ENCODE assay signal across 2 cellular contexts in the genomic region with DNA sequence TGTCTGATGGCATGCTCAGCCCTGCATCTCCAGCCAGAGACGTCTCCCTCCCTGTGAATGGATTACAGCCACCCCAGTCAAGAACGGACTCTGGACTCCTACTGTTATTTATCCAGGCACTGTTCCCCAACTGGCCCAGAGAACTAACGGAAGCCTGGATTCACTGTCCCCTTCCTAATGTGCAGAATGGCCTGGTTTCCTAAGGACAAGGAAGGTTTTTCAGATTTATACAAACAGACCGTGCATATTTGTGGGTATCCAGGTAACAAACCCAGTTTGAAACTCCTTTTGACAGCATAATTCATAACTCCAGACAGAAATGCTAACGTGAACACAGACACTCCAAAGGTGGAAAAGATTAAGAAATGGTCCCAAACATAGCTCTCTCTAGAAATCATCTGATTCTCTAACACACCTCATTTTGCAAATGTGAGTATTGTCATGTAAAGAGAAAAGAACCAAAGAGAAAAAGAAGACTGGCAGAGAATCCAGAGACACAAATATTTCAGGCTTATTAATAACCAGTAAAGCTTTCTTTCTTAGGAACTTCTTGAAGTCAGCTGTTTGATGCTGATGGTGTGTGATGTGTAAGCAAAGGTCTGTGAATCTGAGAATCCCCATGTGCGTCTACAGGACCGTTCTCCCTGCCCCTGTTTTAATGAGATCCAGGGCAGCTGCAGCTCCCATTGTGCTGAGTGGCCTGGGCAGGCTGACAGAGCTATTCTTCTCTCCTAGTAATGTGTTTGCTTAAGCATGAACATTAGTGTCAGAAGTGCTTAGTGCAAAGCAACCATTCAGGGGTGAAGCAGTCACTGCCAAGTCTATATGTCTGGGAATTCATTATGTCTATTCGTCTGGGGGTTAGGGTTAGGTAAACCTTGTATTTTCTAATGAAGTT.
TF ChIP-seq lines count a peak whose summit lies in the region.

No MANE protein-coding gene starts in this region.

TF ChIP-seq in H1, 55 proteins besides CTCF, POLR2A, EP300 and RAD21 (continued from another document):
- TF ChIP-seq, protein P1, sequence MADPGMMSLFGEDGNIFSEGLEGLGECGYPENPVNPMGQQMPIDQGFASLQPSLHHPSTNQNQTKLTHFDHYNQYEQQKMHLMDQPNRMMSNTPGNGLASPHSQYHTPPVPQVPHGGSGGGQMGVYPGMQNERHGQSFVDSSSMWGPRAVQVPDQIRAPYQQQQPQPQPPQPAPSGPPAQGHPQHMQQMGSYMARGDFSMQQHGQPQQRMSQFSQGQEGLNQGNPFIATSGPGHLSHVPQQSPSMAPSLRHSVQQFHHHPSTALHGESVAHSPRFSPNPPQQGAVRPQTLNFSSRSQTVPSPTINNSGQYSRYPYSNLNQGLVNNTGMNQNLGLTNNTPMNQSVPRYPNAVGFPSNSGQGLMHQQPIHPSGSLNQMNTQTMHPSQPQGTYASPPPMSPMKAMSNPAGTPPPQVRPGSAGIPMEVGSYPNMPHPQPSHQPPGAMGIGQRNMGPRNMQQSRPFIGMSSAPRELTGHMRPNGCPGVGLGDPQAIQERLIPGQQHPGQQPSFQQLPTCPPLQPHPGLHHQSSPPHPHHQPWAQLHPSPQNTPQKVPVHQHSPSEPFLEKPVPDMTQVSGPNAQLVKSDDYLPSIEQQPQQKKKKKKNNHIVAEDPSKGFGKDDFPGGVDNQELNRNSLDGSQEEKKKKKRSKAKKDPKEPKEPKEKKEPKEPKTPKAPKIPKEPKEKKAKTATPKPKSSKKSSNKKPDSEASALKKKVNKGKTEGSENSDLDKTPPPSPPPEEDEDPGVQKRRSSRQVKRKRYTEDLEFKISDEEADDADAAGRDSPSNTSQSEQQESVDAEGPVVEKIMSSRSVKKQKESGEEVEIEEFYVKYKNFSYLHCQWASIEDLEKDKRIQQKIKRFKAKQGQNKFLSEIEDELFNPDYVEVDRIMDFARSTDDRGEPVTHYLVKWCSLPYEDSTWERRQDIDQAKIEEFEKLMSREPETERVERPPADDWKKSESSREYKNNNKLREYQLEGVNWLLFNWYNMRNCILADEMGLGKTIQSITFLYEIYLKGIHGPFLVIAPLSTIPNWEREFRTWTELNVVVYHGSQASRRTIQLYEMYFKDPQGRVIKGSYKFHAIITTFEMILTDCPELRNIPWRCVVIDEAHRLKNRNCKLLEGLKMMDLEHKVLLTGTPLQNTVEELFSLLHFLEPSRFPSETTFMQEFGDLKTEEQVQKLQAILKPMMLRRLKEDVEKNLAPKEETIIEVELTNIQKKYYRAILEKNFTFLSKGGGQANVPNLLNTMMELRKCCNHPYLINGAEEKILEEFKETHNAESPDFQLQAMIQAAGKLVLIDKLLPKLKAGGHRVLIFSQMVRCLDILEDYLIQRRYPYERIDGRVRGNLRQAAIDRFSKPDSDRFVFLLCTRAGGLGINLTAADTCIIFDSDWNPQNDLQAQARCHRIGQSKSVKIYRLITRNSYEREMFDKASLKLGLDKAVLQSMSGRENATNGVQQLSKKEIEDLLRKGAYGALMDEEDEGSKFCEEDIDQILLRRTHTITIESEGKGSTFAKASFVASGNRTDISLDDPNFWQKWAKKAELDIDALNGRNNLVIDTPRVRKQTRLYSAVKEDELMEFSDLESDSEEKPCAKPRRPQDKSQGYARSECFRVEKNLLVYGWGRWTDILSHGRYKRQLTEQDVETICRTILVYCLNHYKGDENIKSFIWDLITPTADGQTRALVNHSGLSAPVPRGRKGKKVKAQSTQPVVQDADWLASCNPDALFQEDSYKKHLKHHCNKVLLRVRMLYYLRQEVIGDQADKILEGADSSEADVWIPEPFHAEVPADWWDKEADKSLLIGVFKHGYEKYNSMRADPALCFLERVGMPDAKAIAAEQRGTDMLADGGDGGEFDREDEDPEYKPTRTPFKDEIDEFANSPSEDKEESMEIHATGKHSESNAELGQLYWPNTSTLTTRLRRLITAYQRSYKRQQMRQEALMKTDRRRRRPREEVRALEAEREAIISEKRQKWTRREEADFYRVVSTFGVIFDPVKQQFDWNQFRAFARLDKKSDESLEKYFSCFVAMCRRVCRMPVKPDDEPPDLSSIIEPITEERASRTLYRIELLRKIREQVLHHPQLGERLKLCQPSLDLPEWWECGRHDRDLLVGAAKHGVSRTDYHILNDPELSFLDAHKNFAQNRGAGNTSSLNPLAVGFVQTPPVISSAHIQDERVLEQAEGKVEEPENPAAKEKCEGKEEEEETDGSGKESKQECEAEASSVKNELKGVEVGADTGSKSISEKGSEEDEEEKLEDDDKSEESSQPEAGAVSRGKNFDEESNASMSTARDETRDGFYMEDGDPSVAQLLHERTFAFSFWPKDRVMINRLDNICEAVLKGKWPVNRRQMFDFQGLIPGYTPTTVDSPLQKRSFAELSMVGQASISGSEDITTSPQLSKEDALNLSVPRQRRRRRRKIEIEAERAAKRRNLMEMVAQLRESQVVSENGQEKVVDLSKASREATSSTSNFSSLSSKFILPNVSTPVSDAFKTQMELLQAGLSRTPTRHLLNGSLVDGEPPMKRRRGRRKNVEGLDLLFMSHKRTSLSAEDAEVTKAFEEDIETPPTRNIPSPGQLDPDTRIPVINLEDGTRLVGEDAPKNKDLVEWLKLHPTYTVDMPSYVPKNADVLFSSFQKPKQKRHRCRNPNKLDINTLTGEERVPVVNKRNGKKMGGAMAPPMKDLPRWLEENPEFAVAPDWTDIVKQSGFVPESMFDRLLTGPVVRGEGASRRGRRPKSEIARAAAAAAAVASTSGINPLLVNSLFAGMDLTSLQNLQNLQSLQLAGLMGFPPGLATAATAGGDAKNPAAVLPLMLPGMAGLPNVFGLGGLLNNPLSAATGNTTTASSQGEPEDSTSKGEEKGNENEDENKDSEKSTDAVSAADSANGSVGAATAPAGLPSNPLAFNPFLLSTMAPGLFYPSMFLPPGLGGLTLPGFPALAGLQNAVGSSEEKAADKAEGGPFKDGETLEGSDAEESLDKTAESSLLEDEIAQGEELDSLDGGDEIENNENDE (IDR thresholded peaks at IDR 0.05; ENCODE audit: insufficient replicate concordance, low read length) = no peak
- TF ChIP-seq CHD1 (IDR thresholded peaks at IDR 0.05; ENCODE audit: low read depth, low read length) = no peak
TF ChIP-seq in H1: peak in this region for 0.

TF ChIP-seq in neural cell, 6 proteins besides CTCF, POLR2A, EP300 and RAD21:
- TF ChIP-seq, protein P2, sequence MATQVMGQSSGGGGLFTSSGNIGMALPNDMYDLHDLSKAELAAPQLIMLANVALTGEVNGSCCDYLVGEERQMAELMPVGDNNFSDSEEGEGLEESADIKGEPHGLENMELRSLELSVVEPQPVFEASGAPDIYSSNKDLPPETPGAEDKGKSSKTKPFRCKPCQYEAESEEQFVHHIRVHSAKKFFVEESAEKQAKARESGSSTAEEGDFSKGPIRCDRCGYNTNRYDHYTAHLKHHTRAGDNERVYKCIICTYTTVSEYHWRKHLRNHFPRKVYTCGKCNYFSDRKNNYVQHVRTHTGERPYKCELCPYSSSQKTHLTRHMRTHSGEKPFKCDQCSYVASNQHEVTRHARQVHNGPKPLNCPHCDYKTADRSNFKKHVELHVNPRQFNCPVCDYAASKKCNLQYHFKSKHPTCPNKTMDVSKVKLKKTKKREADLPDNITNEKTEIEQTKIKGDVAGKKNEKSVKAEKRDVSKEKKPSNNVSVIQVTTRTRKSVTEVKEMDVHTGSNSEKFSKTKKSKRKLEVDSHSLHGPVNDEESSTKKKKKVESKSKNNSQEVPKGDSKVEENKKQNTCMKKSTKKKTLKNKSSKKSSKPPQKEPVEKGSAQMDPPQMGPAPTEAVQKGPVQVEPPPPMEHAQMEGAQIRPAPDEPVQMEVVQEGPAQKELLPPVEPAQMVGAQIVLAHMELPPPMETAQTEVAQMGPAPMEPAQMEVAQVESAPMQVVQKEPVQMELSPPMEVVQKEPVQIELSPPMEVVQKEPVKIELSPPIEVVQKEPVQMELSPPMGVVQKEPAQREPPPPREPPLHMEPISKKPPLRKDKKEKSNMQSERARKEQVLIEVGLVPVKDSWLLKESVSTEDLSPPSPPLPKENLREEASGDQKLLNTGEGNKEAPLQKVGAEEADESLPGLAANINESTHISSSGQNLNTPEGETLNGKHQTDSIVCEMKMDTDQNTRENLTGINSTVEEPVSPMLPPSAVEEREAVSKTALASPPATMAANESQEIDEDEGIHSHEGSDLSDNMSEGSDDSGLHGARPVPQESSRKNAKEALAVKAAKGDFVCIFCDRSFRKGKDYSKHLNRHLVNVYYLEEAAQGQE (IDR thresholded peaks at IDR 0.05; ENCODE audit: borderline replicate concordance) = no peak
- peak; percentile 42 for TF ChIP-seq POLR2AphosphoS5 (IDR thresholded peaks at IDR 0.05)
TF ChIP-seq in neural cell: peak in this region for 1.
